In the genomic region with DNA sequence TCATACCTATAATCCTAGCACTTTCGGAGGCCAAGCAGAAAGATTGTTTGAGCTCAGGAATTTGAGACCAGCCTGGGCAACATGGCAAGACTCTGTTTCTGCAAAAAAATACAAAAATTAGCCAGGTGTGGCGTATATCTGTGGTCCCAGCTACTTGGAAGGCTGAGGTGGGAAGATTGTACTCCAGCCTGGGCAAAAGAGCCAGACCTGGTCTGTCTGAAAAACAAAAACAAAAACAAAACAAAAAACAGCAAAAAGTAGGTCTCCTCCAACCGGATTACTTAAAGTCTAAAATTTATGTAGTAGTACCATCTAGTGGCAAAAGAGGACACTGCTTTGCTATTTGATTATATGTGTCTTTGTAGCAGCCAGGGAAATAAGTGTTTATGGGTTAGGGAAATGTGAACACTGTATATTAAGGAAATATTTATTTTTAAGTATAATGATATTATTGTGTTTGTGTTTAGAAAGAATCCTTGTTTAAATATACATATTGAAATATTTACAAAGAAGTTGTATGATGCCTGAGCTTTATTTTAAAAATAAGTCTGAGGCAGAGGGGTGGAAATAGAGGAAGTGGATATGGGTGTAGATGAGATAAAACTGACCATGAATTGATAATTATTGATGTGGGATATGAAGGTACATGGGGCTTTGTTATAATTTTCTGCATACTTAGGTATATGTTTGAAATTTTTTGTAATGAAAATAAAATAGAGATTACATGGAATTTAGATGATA, we compare ENCODE assay signal across 8 cellular contexts.
DNase-seq lines count a peak whose midpoint lies in the region; ATAC-seq, FAIRE-seq and TF ChIP-seq lines count a peak whose summit lies in the region.

No MANE protein-coding gene starts in this region.

- H3K9me3 Mint-ChIP-seq in stimulated activated naive CD8-positive, alpha-beta T cell treated with anti-CD3 and anti-CD28 coated beads, Interleukin-15, amount 100 ng/mL, for 72 hours, result no peaks in the 10 kb centered on the region

- peak; percentile 35 for FAIRE-seq in D721Med (lab: Jason Lieb, UNC)

- no peaks in the 10 kb centered on the region for H3K4me1 Mint-ChIP-seq in stimulated activated naive CD8-positive, alpha-beta T cell treated with anti-CD3 and anti-CD28 coated beads, Interleukin-15, amount 100 ng/mL, for 72 hours

- no peaks in the 10 kb centered on the region for H3K27me3 Mint-ChIP-seq in stimulated activated naive CD8-positive, alpha-beta T cell treated with anti-CD3 and anti-CD28 coated beads, Interleukin-15, amount 100 ng/mL, for 72 hours

- peak; percentile 82 for TF ChIP-seq CTCF in D721Med (IDR thresholded peaks at IDR 0.05; ENCODE audit: insufficient read depth, missing control alignments)

- ATAC-seq in GM19328 (IDR thresholded peaks at IDR 0.05; ENCODE audit: unreplicated experiment), result peak; percentile 73
- ATAC-seq in HG03378 (IDR thresholded peaks at IDR 0.05; ENCODE audit: unreplicated experiment), result peak; percentile 95
- ATAC-seq in stimulated activated naive CD8-positive, alpha-beta T cell treated with anti-CD3 and anti-CD28 coated beads, Interleukin-15, amount 100 ng/mL, for 72 hours, result peak; percentile 64

- no peak overlapping the region for H3K27ac Mint-ChIP-seq in stimulated activated naive CD8-positive, alpha-beta T cell treated with anti-CD3 and anti-CD28 coated beads, Interleukin-15, amount 100 ng/mL, for 72 hours

- no peak for DNase-seq in D721Med (ENCODE audit: insufficient read length, low spot score)
- peak; percentile 63 for DNase-seq in NCI-H748 treated with DMSO at 0.1 percent for 48 hours (lab: John Stamatoyannopoulos, UW)
- peak; percentile 26 for DNase-seq in brain pericyte (ENCODE audit: low read depth, low spot score)
- peak; percentile 90 for DNase-seq in inferior parietal cortex (ENCODE audit: extremely low spot score)
- DNase-seq in stimulated activated naive CD8-positive, alpha-beta T cell treated with anti-CD3 and anti-CD28 coated beads, Interleukin-15, amount 100 ng/mL, for 72 hours, result peak in 1 of 2 donors; percentile 1
- DNase-seq in stimulated activated CD4-positive, alpha-beta T cell treated with anti-CD3 and anti-CD28 coated beads, Interleukin-12 subunit alpha, Interleukin-12 subunit beta, amount 100 ng/mL, for 4 hours, result no peak

- no peak overlapping the region for H3K4me3 Mint-ChIP-seq in stimulated activated naive CD8-positive, alpha-beta T cell treated with anti-CD3 and anti-CD28 coated beads, Interleukin-15, amount 100 ng/mL, for 72 hours

Comparison
In these comparisons a context has a peak if more than half of its experiments do, and no peak if none do; other contexts are left out.
1. DNase-seq: peak in NCI-H748 treated with DMSO at 0.1 percent for 48 hours (single experiment), brain pericyte (single experiment) and inferior parietal cortex (single experiment); none in D721Med (single experiment) and stimulated activated CD4-positive, alpha-beta T cell treated with anti-CD3 and anti-CD28 coated beads, Interleukin-12 subunit alpha, Interleukin-12 subunit beta, amount 100 ng/mL, for 4 hours (single experiment).
2. Peak in every context shown above with its lines, with median percentiles within 50 percentile points of each other: ATAC-seq.